ENCODE assay signal across 12 cellular contexts in the genomic region with DNA sequence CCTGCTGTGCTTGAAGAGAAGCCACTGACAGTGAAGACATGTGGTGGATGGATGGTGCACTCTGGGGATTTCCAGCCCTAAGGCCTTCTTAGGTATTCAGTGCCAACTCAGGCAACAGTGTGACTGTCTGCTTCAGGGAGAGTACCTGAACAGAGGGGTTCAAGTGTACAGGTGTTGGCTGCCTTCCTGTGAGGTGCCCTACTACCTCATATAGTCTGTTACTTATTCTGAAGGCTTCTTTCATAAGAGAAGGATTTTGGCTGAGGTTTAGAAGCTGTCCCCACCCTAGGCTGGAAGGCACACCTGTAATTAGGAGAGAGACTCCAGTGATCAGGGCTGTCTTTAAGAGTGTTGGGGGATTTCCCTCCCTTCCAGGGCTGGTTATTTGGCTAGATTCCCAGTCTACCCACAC.
DNase-seq lines count a peak whose midpoint lies in the region; ATAC-seq and FAIRE-seq lines count a peak whose summit lies in the region.
"Had no signal": no experiment of that assay in that cellular context is flagged by ENCODE, and none has a peak within 500 bp of the region (broad histone marks: within the 10 kb centered on the region; RNA-seq: fewer than 3 reads in every experiment).

No MANE protein-coding gene starts in this region.

- H3K9me3 Mint-ChIP-seq in stimulated activated naive CD8-positive, alpha-beta T cell treated with anti-CD3 and anti-CD28 coated beads, Interleukin-15, amount 100 ng/mL, for 72 hours = peaks cover 4 to 13% of the 10 kb centered on the region in 2 donors

- peaks cover 27% of the 10 kb centered on the region for H3K4me1 Mint-ChIP-seq in stimulated activated naive CD8-positive, alpha-beta T cell treated with anti-CD3 and anti-CD28 coated beads, Interleukin-15, amount 100 ng/mL, for 72 hours

- no peak overlapping the region for H3K27ac Mint-ChIP-seq in stimulated activated naive CD8-positive, alpha-beta T cell treated with anti-CD3 and anti-CD28 coated beads, Interleukin-15, amount 100 ng/mL, for 72 hours
- H3K27ac Mint-ChIP-seq: activated B cell treated with CpG ODN at 0.5 μM for 24 hours had no signal

- FAIRE-seq in urothelium cell line (lab: Jason Lieb, UNC) = no peak
- FAIRE-seq: endothelial cell of umbilical vein, islet of Langerhans had no signal

- H3K27me3 Mint-ChIP-seq in stimulated activated naive CD8-positive, alpha-beta T cell treated with anti-CD3 and anti-CD28 coated beads, Interleukin-15, amount 100 ng/mL, for 72 hours = no peaks in the 10 kb centered on the region
- H3K27me3 Mint-ChIP-seq: activated B cell treated with CpG ODN at 0.5 μM for 24 hours had no signal

- peak; percentile 2 for DNase-seq in stimulated activated CD4-positive, alpha-beta T cell treated with anti-CD3 and anti-CD28 coated beads, Interleukin-1b, Interleukin-23, amount 100 ng/mL, for 48 hours
- no peak for DNase-seq in stimulated activated CD4-positive, alpha-beta T cell treated with anti-CD3 and anti-CD28 coated beads, Interleukin-15, amount 100 ng/mL, for 24 hours
- peak; percentile 13 to 41 for DNase-seq in stimulated activated naive CD8-positive, alpha-beta T cell treated with anti-CD3 and anti-CD28 coated beads, Interleukin-15, amount 100 ng/mL, for 72 hours
- DNase-seq in DMS 273 treated with DMSO at 0.1 percent for 48 hours (lab: John Stamatoyannopoulos, UW) = no peak
- no peak for DNase-seq in NCI-H748 treated with DMSO at 0.1 percent for 48 hours (lab: John Stamatoyannopoulos, UW)
- DNase-seq in urothelium cell line (ENCODE audit: low spot score) = no peak
- DNase-seq: activated B cell treated with CpG ODN at 0.5 μM for 24 hours, NCI-H1694 had no signal

- ATAC-seq in GM21723 (IDR thresholded peaks at IDR 0.05; ENCODE audit: unreplicated experiment) (peak; percentile 75), HG03520 (IDR thresholded peaks at IDR 0.05; ENCODE audit: unreplicated experiment) (peak; percentile 41)
- peak; percentile 99 for ATAC-seq in stimulated activated naive CD8-positive, alpha-beta T cell treated with anti-CD3 and anti-CD28 coated beads, Interleukin-15, amount 100 ng/mL, for 72 hours

- H3K4me3 Mint-ChIP-seq in stimulated activated naive CD8-positive, alpha-beta T cell treated with anti-CD3 and anti-CD28 coated beads, Interleukin-15, amount 100 ng/mL, for 72 hours = no peak overlapping the region
- H3K4me3 Mint-ChIP-seq: activated B cell treated with CpG ODN at 0.5 μM for 24 hours had no signal

Comparison
In these comparisons a context has a peak if more than half of its experiments do, and no peak if none do; other contexts are left out.
1. DNase-seq: peak in stimulated activated CD4-positive, alpha-beta T cell treated with anti-CD3 and anti-CD28 coated beads, Interleukin-1b, Interleukin-23, amount 100 ng/mL, for 48 hours (single experiment) and stimulated activated naive CD8-positive, alpha-beta T cell treated with anti-CD3 and anti-CD28 coated beads, Interleukin-15, amount 100 ng/mL, for 72 hours (2 of 2); none in stimulated activated CD4-positive, alpha-beta T cell treated with anti-CD3 and anti-CD28 coated beads, Interleukin-15, amount 100 ng/mL, for 24 hours (single experiment), DMS 273 treated with DMSO at 0.1 percent for 48 hours (single experiment), NCI-H748 treated with DMSO at 0.1 percent for 48 hours (single experiment) and urothelium cell line (single experiment).
2. ATAC-seq: peak in every context shown above with its lines; median percentile 99 in stimulated activated naive CD8-positive, alpha-beta T cell treated with anti-CD3 and anti-CD28 coated beads, Interleukin-15, amount 100 ng/mL, for 72 hours; 75 in GM21723; 41 in HG03520.